Comparison of ENCODE assay signal across 34 cellular contexts in the genomic region with DNA sequence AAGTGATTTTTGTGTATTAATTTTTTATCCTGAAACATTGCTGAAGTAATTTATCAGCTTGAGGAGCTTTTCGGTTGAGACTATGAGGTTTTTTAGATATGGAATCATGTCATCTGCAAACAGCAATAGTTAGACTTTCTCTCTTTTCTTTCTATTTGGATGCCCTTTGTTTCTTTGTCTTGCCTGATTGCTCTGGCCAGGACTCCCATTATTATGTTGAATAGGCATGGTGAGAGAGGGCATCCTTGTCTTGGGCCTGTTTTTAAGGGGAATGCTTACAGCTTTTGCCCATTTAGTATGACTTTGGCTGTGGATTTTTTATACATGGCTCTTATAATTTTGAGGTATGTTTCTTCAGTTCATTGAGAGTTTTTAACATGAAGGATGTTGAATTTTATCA.
"Had no signal": no experiment of that assay in that cellular context is flagged by ENCODE, and none has a peak within 500 bp of the region (broad histone marks: within the 10 kb centered on the region; RNA-seq: fewer than 3 reads in every experiment).

No MANE protein-coding gene starts in this region.

- H3K36me3 ChIP-seq: MG63 had no signal

- H3K9me3 ChIP-seq: MG63 had no signal

- H3K27me3 ChIP-seq: MG63 had no signal

- H3K27ac ChIP-seq: KMS-11 had no signal

- DNase-seq: Karpas-422, Kasumi-1, MG63, MM.1S, MV-4-11, NCI-H1048, NCI-H1092, NCI-H1092 treated with DMSO at 0.1 percent for 48 hours, NCI-H1105, NCI-H1105 treated with DMSO at 0.1 percent for 48 hours, NCI-H1417, NCI-H1417 treated with DMSO at 0.1 percent for 48 hours, NCI-H1436, NCI-H1436 treated with DMSO at 0.1 percent for 48 hours, NCI-H146, NCI-H1694, NCI-H1694 treated with DMSO at 0.1 percent for 48 hours, NCI-H187, NCI-H187 treated with DMSO at 0.1 percent for 48 hours, NCI-H1930, NCI-H2029, NCI-H2081, NCI-H2081 treated with DMSO at 0.1 percent for 48 hours, NCI-H2107, NCI-H2171, NCI-H2171 treated with DMSO at 0.1 percent for 48 hours, NCI-H2227 treated with DMSO at 0.1 percent for 48 hours, NCI-H226, NCI-H345, NCI-H446, NCI-H446 treated with DMSO at 0.1 percent for 48 hours, NCI-H510A, NCI-H510A treated with DMSO at 0.1 percent for 48 hours had no signal

- H3K9ac ChIP-seq: KMS-11 had no signal

- H3K4me2 ChIP-seq: KMS-11 had no signal

- H3K4me3 ChIP-seq: MG63 had no signal
